8 cellular contexts compared by ENCODE assay signal in the genomic region with DNA sequence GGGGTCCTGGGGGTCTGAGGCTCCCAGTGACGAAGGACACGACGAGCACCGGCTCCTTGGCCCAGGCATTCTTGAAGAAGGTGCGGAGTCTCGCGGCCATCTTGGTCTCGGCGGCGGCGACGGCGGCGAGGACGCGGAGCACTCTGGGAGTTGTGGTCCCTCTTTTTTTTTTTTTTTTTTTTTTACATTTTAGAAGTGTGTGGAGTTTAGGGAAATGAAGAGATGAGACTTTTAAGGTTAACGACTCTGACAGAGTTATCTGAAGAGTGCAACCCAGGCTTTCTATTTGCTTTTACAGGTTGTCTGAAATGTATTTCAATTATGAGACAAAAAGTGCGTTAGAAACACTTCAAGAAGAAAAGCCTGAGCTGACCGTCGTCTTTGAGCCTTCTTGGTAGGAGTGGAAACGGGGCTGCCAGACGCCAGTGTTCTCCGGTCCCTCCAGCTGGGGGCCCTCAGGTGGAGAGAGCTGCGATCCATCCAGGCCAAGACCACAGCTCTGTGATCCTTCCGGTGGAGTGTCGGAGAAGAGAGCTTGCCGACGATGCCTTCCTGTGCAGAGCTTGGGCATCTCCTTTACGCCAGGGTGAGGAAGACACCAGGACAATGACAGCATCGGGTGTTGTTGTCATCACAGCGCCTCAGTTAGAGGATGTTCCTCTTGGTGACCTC. TPM values are rescaled to one million over a fixed set of nuclear protein-coding genes. Genes with fewer than 3 reads are reported as not detected.
DNase-seq lines count a peak whose midpoint lies in the region; ATAC-seq and TF ChIP-seq lines count a peak whose summit lies in the region.

No MANE protein-coding gene starts in this region.

- DNase-seq in COLO668 (lab: John Stamatoyannopoulos, UW; ENCODE audit: unreplicated experiment): peak; percentile 58
- DNase-seq in IMR-90: peak; percentile 31
- DNase-seq in activated T-cell treated with anti-CD3 and anti-CD28 coated beads for 1 hour (ENCODE audit: low read depth): peak; percentile 17
- peak; percentile 30 for DNase-seq in fibroblast of the conjunctiva (ENCODE audit: low read depth)
- peak; percentile 73 for DNase-seq in myocyte (ENCODE audit: low read depth)
- no peak for DNase-seq in thoracic aorta (ENCODE audit: low spot score)
- DNase-seq in NCI-H526 treated with DMSO at 0.1 percent for 48 hours (lab: John Stamatoyannopoulos, UW): no peak

- H3K27me3 ChIP-seq in IMR-90 (ENCODE audit: control insufficient read depth, insufficient read depth, low read length) (no peaks in the 10 kb centered on the region), thoracic aorta (replicated peaks; ENCODE audit: insufficient read depth) (no peaks in the 10 kb centered on the region)

- H3K9me3 ChIP-seq in IMR-90 (ENCODE audit: control insufficient read depth, insufficient read depth, low read length) (no peaks in the 10 kb centered on the region), thoracic aorta (no peaks in the 10 kb centered on the region)

- no peak overlapping the region for H2AK9ac ChIP-seq in IMR-90 (replicated peaks; ENCODE audit: low read depth, low read length, poor library complexity)

- no peak overlapping the region for H3K23ac ChIP-seq in IMR-90 (ENCODE audit: low read depth, low read length)

- H3K36me3 ChIP-seq in IMR-90 (ENCODE audit: control insufficient read depth, insufficient read depth, low read length) (no peaks in the 10 kb centered on the region), thoracic aorta (no peaks in the 10 kb centered on the region)

- H2BK20ac ChIP-seq in IMR-90 (ENCODE audit: low read depth, low read length): no peak overlapping the region

- H2BK5ac ChIP-seq in IMR-90 (ENCODE audit: low read depth, low read length, poor library complexity, severe bottlenecking): no peak overlapping the region

- POLR2A ChIA-PET in IMR-90 (lab: Charles Lee; ENCODE audit: unreplicated experiment): no interaction called here

- no peak overlapping the region for H2AK5ac ChIP-seq in IMR-90 (ENCODE audit: low read depth, low read length)

- H4K91ac ChIP-seq in IMR-90 (ENCODE audit: insufficient read depth, low read depth, low read length): peak overlapping the region; percentile 5; the same call in 1 of the 2 replicates

- H2BK15ac ChIP-seq in IMR-90 (ENCODE audit: low read depth, low read length): no peak overlapping the region

- CTCF ChIA-PET in IMR-90 (lab: Yijun Ruan, JAX): interaction anchor here (1.1 kb wide), 1 partner anchor 26 kb away, joined by 5 read pairs; no protein-coding TSS in a partner anchor

- H3K27ac ChIP-seq in IMR-90 (ENCODE audit: insufficient read depth, low read length) (peak overlapping the region; percentile 73), thoracic aorta (no peak overlapping the region)

- in situ Hi-C loops in IMR-90 (cut with MboI; ENCODE audit: low sequenced_read_pairs): no loop called here

- peak overlapping the region; percentile 71; the same call in 1 of the 2 replicates for H3K18ac ChIP-seq in IMR-90 (ENCODE audit: low read depth, low read length)

- dilution Hi-C loops in IMR-90 (cut with HindIII; ENCODE audit: low sequenced_read_pairs, unreplicated experiment): no loop called here

- peak overlapping the region; percentile 53; the same call in 1 of the 2 replicates for H3K9ac ChIP-seq in IMR-90 (ENCODE audit: low read depth, low read length)

- H4K5ac ChIP-seq in IMR-90 (ENCODE audit: low read depth, low read length): peak overlapping the region; percentile 97

- BruUV-seq in IMR-90 (replicated peaks; lab: Mats Ljungman, UMichigan): no TSS peak

- TF ChIP-seq CTCF in IMR-90 (conservative IDR thresholded peaks at IDR 0.05; ENCODE audit: low read depth, low read length): no peak
- no peak for TF ChIP-seq CTCF in thoracic aorta (IDR thresholded peaks at IDR 0.05)

- no peak overlapping the region; the same call in 1 of the 2 replicates for H3K4ac ChIP-seq in IMR-90 (ENCODE audit: low read depth, low read length)

- intact Hi-C loops in IMR-90 (cut with micrococcal nuclease): loop anchor here (2.0 kb wide), 1 partner anchor 57 kb away; no protein-coding TSS in a partner anchor

- H3K56ac ChIP-seq in IMR-90 (ENCODE audit: extremely low read depth, insufficient read depth, low read length): no peak overlapping the region

- peak overlapping the region; percentile 17 to 94; a peak in 3 of 4 replicates for H4K8ac ChIP-seq in IMR-90 (ENCODE audit: low read depth in 2 of 2, low read length in 2 of 2)

- H2AFZ ChIP-seq in IMR-90 (replicated peaks; ENCODE audit: low read length, poor library complexity): peak overlapping the region; percentile 91

- H3K4me1 ChIP-seq in IMR-90 (ENCODE audit: control insufficient read depth, insufficient read depth, low read length) (no peaks in the 10 kb centered on the region), thoracic aorta (ENCODE audit: control insufficient read depth in 1 of 2, low read depth in 2 of 2) (peaks cover 3 to 6% of the 10 kb centered on the region in 2 donors)

- ATAC-seq in IMR-90 (ENCODE audit: low read depth) (peak; percentile 96), thoracic aorta (ENCODE audit: insufficient number of reproducible peaks, low FRiP score, low read depth) (no peak), HG02759 (IDR thresholded peaks at IDR 0.05; ENCODE audit: unreplicated experiment) (no peak)

- peak overlapping the region; percentile 44; the same call in 1 of the 2 replicates for H2BK120ac ChIP-seq in IMR-90 (ENCODE audit: low read depth, low read length)

- H4K20me1 ChIP-seq in IMR-90 (ENCODE audit: insufficient read depth, low read length): no peaks in the 10 kb centered on the region

- peak overlapping the region; percentile 79 for H3K4me2 ChIP-seq in IMR-90 (ENCODE audit: low read depth, low read length)

- no peak for TF ChIP-seq POLR2A in IMR-90 (IDR thresholded peaks at IDR 0.05; ENCODE audit: low read depth, low read length)

- no peak for TF ChIP-seq RAD21 in IMR-90 (IDR thresholded peaks at IDR 0.05; ENCODE audit: low read length)

- no CpG with 5 or more reads among the region's 31 CpGs for WGBS in IMR-90 (ENCODE audit: extremely low coverage in 2 of 2, insufficient read length in 1 of 2), 2 experiments

- no peaks in the 10 kb centered on the region for H3K79me1 ChIP-seq in IMR-90 (ENCODE audit: low read depth in 1 of 2, low read length in 2 of 2)

- H3K9me1 ChIP-seq in IMR-90 (ENCODE audit: insufficient read depth, low read length): no peaks in the 10 kb centered on the region

- peak overlapping the region; percentile 58 for H3K4me3 ChIP-seq in IMR-90 (ENCODE audit: insufficient read depth, low read depth, low read length)
- peak overlapping the region; percentile 77 for H3K4me3 ChIP-seq in thoracic aorta

- H3K14ac ChIP-seq in IMR-90 (replicated peaks; ENCODE audit: low read depth, low read length): no peak overlapping the region

TF ChIP-seq in IMR-90, 13 proteins besides CTCF, POLR2A, EP300 and RAD21:
- TF ChIP-seq RFX5 (IDR thresholded peaks at IDR 0.05; ENCODE audit: low read depth, low read length) (no peak), ELK1 (IDR thresholded peaks at IDR 0.05; ENCODE audit: borderline replicate concordance, low read depth, low read length) (no peak), MAFK (IDR thresholded peaks at IDR 0.05; ENCODE audit: low read depth, low read length) (no peak), NFE2L2 (IDR thresholded peaks at IDR 0.05; ENCODE audit: low read depth, low read length) (no peak), FOS (IDR thresholded peaks at IDR 0.05; ENCODE audit: low read depth, low read length) (no peak), MXI1 (IDR thresholded peaks at IDR 0.05; ENCODE audit: borderline replicate concordance, low read depth, low read length) (no peak), RCOR1 (IDR thresholded peaks at IDR 0.05; ENCODE audit: insufficient replicate concordance, low read length) (no peak), MAZ (IDR thresholded peaks at IDR 0.05; ENCODE audit: borderline replicate concordance, low read depth, low read length) (no peak), SMC3 (IDR thresholded peaks at IDR 0.05; ENCODE audit: low read depth, low read length) (no peak), CHD1 (IDR thresholded peaks at IDR 0.05; ENCODE audit: low read depth, low read length) (no peak), CEBPB (IDR thresholded peaks at IDR 0.05; ENCODE audit: low read depth, low read length) (no peak), BHLHE40 (IDR thresholded peaks at IDR 0.05; ENCODE audit: low read depth, low read length) (no peak), USF2 (IDR thresholded peaks at IDR 0.05; ENCODE audit: low read depth, low read length) (no peak)

RNA-seq across cellular contexts. Expression of gene OR2B11, which starts 9.7 kb away (rescaled TPM):
- total RNA-seq in IMR-90 (2012; rRNA removed) (not detected in 2 replicates), myocyte (not detected in 2 replicates), thoracic aorta (not detected)
- not detected in 2 replicates for polyA plus RNA-seq in IMR-90 (2012; rRNA removed)
- not detected in 2 replicates for polyA plus RNA-seq in IMR-90 (2012; cell fraction: cytosol; rRNA removed)
- not detected in 2 replicates for polyA plus RNA-seq in IMR-90 (2012; cell fraction: nucleus; rRNA removed; ENCODE audit: low replicate concordance)
- not detected for polyA plus RNA-seq in myocyte (2012)

RNA-seq across cellular contexts. Expression of gene NLRP3, which starts 32.3 kb away (rescaled TPM):
- 0.18 TPM in 1 of 2 replicates, not detected in the other for total RNA-seq in IMR-90 (2012; rRNA removed)
- 0.03 TPM in 1 of 2 replicates, not detected in the other for polyA plus RNA-seq in IMR-90 (2012; rRNA removed)
- polyA plus RNA-seq in IMR-90 (2012; cell fraction: cytosol; rRNA removed): 0.04 TPM in 1 of 2 replicates, not detected in the other
- polyA plus RNA-seq in IMR-90 (2012; cell fraction: nucleus; rRNA removed; ENCODE audit: low replicate concordance): 0.20 and 0.37 TPM in 2 replicates
- 0.05 TPM in 1 of 2 replicates, not detected in the other for total RNA-seq in myocyte
- 0.38 TPM for polyA plus RNA-seq in myocyte (2012)
- 1 to 10 TPM; 5.1 to 8.9 TPM for total RNA-seq in thoracic aorta

Comparison
In these comparisons a context has a peak if more than half of its experiments do, and no peak if none do; other contexts are left out.
1. DNase-seq: peak in COLO668 (single experiment), IMR-90 (single experiment), activated T-cell treated with anti-CD3 and anti-CD28 coated beads for 1 hour (single experiment), fibroblast of the conjunctiva (single experiment) and myocyte (single experiment); none in thoracic aorta (single experiment) and NCI-H526 treated with DMSO at 0.1 percent for 48 hours (single experiment).